Comparison of ENCODE assay signal across 8 cellular contexts in the genomic region with DNA sequence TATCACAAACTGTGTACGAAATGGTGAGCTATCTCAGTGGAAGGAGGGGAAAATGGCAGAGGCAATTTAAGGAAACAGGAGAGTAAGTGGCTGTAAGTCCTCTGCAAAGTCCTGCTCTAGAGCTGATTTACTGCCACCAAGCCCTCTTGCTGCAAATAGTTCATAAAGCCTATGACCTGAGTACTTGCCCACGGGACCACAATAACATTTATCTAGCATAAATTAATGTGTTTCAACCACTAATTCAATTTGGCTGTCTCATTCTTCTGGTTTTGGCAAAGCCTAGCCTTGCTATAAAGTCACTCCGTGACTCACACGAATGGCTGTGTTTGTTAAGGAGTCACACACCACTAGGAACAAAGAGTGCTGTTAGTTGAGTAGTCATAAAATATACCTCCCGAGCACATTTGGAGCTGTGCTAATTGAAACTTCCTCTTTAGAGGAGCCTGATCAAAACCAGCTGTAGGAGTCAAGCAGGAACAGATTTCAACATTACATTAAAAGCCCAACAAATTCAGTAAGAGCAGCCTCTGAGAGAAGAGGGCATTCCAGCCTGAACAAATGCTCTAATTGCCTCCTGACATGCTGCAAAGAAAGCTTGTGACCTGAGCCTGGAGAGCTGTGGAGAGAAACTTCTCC.
DNase-seq lines count a peak whose midpoint lies in the region; ATAC-seq and TF ChIP-seq lines count a peak whose summit lies in the region.

No MANE protein-coding gene starts in this region.

- H2AFZ ChIP-seq in OCI-LY7 (ENCODE audit: low read length), result peak overlapping the region; percentile 36

- DNase-seq in AG04449 (ENCODE audit: low read depth, low spot score) (peak; percentile 98), HT-29 (ENCODE audit: low spot score) (peak; percentile 87), OCI-LY7 (ENCODE audit: low spot score) (no peak), epidermal melanocyte (ENCODE audit: insufficient read length, low spot score) (peak; percentile 70)
- DNase-seq in CD8-positive, alpha-beta memory T cell, result no peak
- no peak for DNase-seq in activated CD8-positive, alpha-beta memory T cell treated with anti-CD3 and anti-CD28 coated beads, Interleukin-2, amount 50 U/mL, for 48 hours

- TF ChIP-seq CTCF in AG04449 (IDR thresholded peaks at IDR 0.05; ENCODE audit: insufficient read depth, low read length, missing control alignments) (no peak), OCI-LY7 (conservative IDR thresholded peaks at IDR 0.05; ENCODE audit: low read length) (no peak)

- no peaks in the 10 kb centered on the region for H3K36me3 Mint-ChIP-seq in CD8-positive, alpha-beta memory T cell

- no TSS peak for BruUV-seq in OCI-LY7 (replicated peaks; lab: Mats Ljungman, UMichigan)

- H3K27me3 ChIP-seq in muscle layer of colon (ENCODE audit: control insufficient read depth in 1 of 2, insufficient read depth in 2 of 2, low read length in 2 of 2), result no peaks in the 10 kb centered on the region
- no peaks in the 10 kb centered on the region for H3K27me3 ChIP-seq in CD8-positive, alpha-beta memory T cell (ENCODE audit: insufficient read depth, low read length, poor library complexity, severe bottlenecking)

- H3K27me3 Mint-ChIP-seq in CD8-positive, alpha-beta memory T cell, result no peaks in the 10 kb centered on the region

- peak overlapping the region; percentile 17; the same call in 1 of the 2 replicates for H3K4me2 ChIP-seq in OCI-LY7 (ENCODE audit: low read length)

- H3K4me1 ChIP-seq in OCI-LY7 (ENCODE audit: insufficient read depth, low read length, poor library complexity, severe bottlenecking), result no peaks in the 10 kb centered on the region
- peaks cover 54% of the 10 kb centered on the region for H3K4me1 ChIP-seq in muscle layer of colon (ENCODE audit: insufficient read depth, low read length)
- no peaks in the 10 kb centered on the region for H3K4me1 ChIP-seq in CD8-positive, alpha-beta memory T cell (ENCODE audit: insufficient read depth, low read length)

- H3K9me3 Mint-ChIP-seq in CD8-positive, alpha-beta memory T cell, result peaks cover 2 to 26% (median 11%) of the 10 kb centered on the region in 5 donors

- H3K9me3 ChIP-seq in OCI-LY7 (ENCODE audit: low read length), result no peaks in the 10 kb centered on the region
- no peaks in the 10 kb centered on the region for H3K9me3 ChIP-seq in muscle layer of colon (ENCODE audit: low read length)
- no peaks in the 10 kb centered on the region for H3K9me3 ChIP-seq in CD8-positive, alpha-beta memory T cell (ENCODE audit: low read length)

- CTCF ChIA-PET in AG04449 (lab: Yijun Ruan, JAX) (no interaction called here), OCI-LY7 (lab: Charles Lee; ENCODE audit: unreplicated experiment) (no interaction called here)
- CTCF ChIA-PET in CD8-positive, alpha-beta memory T cell (lab: Charles Lee), result no interaction called here

- H3K4me3 Mint-ChIP-seq in CD8-positive, alpha-beta memory T cell, result no peak overlapping the region

- peak overlapping the region; percentile 29 for H3K9ac ChIP-seq in muscle layer of colon (ENCODE audit: low read length)

- H3K27ac ChIP-seq in OCI-LY7 (ENCODE audit: low read depth, low read length, poor library complexity, severe bottlenecking) (no peak overlapping the region), muscle layer of colon (ENCODE audit: low read depth, low read length) (peak overlapping the region; percentile 83)
- H3K27ac ChIP-seq in CD8-positive, alpha-beta memory T cell (ENCODE audit: low read depth, low read length), result no peak overlapping the region

- intact Hi-C loops in OCI-LY7 (cut with micrococcal nuclease; ENCODE audit: unreplicated experiment), result no loop called here

- H3K79me2 ChIP-seq in OCI-LY7 (ENCODE audit: insufficient read depth, low read depth, low read length), result no peaks in the 10 kb centered on the region

- no peaks in the 10 kb centered on the region for H4K20me1 ChIP-seq in OCI-LY7 (ENCODE audit: insufficient read depth, low read length)

- H3K36me3 ChIP-seq in OCI-LY7 (ENCODE audit: insufficient read depth, low read length) (no peaks in the 10 kb centered on the region), muscle layer of colon (ENCODE audit: insufficient read depth, low read length) (no peaks in the 10 kb centered on the region)
- H3K36me3 ChIP-seq in CD8-positive, alpha-beta memory T cell (ENCODE audit: insufficient read depth, low read length), result no peaks in the 10 kb centered on the region

- H3K4me3 ChIP-seq in AG04449 (ENCODE audit: low read depth, low read length) (no peak overlapping the region; the same call in 1 of the 2 replicates), OCI-LY7 (ENCODE audit: low read depth, low read length, poor library complexity, severe bottlenecking) (no peak overlapping the region), muscle layer of colon (ENCODE audit: low read depth in 1 of 2, low read length in 2 of 2) (peak overlapping the region in 1 of 2 donors; percentile 29)
- H3K4me3 ChIP-seq in CD8-positive, alpha-beta memory T cell (ENCODE audit: low read length), result no peak overlapping the region

- H3K4me1 Mint-ChIP-seq in CD8-positive, alpha-beta memory T cell, result no peaks in the 10 kb centered on the region

- no peaks in the 10 kb centered on the region for H3K9me2 ChIP-seq in OCI-LY7 (ENCODE audit: insufficient read depth, low read length)

- H3K27ac Mint-ChIP-seq in CD8-positive, alpha-beta memory T cell, result no peak overlapping the region

- no peak for ATAC-seq in HG03571 (IDR thresholded peaks at IDR 0.05; ENCODE audit: unreplicated experiment)

- POLR2A ChIA-PET in AG04449 (lab: Yijun Ruan, JAX), result interaction anchor here (0.9 to 2.3 kb wide), 6 partner anchors 72 to 618 kb away, joined by 3 to 7 read pairs (median 3); no protein-coding TSS in a partner anchor
- POLR2A ChIA-PET in OCI-LY7 (lab: Charles Lee), result interaction anchor here (0.5 to 1.5 kb wide), 4 partner anchors 12 to 1511 kb away, joined by 3 to 4 read pairs (median 3); no protein-coding TSS in a partner anchor
- POLR2A ChIA-PET in CD8-positive, alpha-beta memory T cell (lab: Charles Lee), result no interaction called here

Comparison
In these comparisons a context has a peak if more than half of its experiments do, and no peak if none do; other contexts are left out.
1. DNase-seq: peak in AG04449 (single experiment), HT-29 (single experiment) and epidermal melanocyte (single experiment); none in OCI-LY7 (single experiment), CD8-positive, alpha-beta memory T cell (0 of 5) and activated CD8-positive, alpha-beta memory T cell treated with anti-CD3 and anti-CD28 coated beads, Interleukin-2, amount 50 U/mL, for 48 hours (single experiment).